Comparison of ENCODE assay signal across 16 cellular contexts in the genomic region with DNA sequence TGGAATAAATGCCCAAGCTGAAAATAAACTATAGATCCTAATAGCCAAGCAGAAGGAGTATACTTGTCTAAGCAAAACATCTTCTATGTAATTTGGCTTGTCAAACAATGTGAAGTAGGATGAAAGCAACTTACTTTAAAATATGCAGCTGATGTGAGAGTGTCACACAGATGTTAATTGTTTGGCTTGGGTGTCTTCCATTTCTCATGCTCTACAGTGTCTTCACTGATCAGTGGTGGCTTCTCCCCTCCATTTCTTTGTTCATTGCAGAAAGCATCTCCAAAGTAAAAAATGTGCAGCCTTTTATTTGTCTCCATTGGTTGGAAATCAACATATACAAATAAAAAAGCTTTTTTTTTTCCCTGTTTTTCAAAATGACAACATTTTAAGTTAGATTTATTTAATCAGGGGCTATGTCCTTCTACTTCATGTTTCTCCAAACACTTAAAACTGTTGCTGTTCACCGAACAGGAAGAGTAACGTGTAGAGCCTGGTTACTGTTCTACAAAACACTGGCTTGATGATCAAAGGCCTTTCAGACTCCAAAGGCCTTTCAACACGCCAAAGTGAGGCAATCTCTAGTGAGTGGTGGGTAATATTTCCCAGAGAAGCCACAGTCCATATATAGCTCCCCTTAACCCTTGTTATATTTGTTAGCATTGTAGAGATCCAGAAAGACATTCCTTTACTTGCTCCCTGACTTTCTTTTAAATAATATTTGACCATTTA. TPM values are rescaled to one million over a fixed set of nuclear protein-coding genes. Genes with fewer than 3 reads are reported as not detected.
DNase-seq lines count a peak whose midpoint lies in the region; ATAC-seq and TF ChIP-seq lines count a peak whose summit lies in the region.
"Not testable (repeated sequence)": the region's sequence is repeated elsewhere in the genome, so short reads cannot be mapped to it uniquely, and the experiment has no call there.
"Had no signal": no experiment of that assay in that cellular context is flagged by ENCODE, and none has a peak within 500 bp of the region (broad histone marks: within the 10 kb centered on the region; RNA-seq: fewer than 3 reads in every experiment).

No MANE protein-coding gene starts in this region.

- not testable (repeated sequence) for H3F3A ChIP-seq in Loucy (ENCODE audit: low read depth)

- peak; percentile 72 for DNase-seq in GF-D8 (lab: John Stamatoyannopoulos, UW)
- DNase-seq in SKM-1 treated with dmso at 0.1 percent for 144 hours (lab: John Stamatoyannopoulos, UW; ENCODE audit: unreplicated experiment): peak; percentile 42
- not testable (repeated sequence) for DNase-seq in activated naive CD4-positive, alpha-beta T cell treated with anti-CD3 and anti-CD28 coated beads for 36 hours; Right ventricle myocardium superior; memory B cell (ENCODE audit: low spot score in 2 of 2)

- H3K27me3 Mint-ChIP-seq in activated naive CD4-positive, alpha-beta T cell treated with anti-CD3 and anti-CD28 coated beads for 36 hours (ENCODE audit: low read depth); memory B cell: not testable (repeated sequence)

- peak overlapping the region; percentile 63 for H3K27ac Mint-ChIP-seq in activated naive CD4-positive, alpha-beta T cell treated with anti-CD3 and anti-CD28 coated beads for 36 hours
- peak overlapping the region; percentile 75 for H3K27ac Mint-ChIP-seq in memory B cell

- not testable (repeated sequence) for H4K20me1 ChIP-seq in Loucy (ENCODE audit: insufficient read depth, low read length, poor library complexity, severe bottlenecking)

- not testable (repeated sequence) for H3K9me2 ChIP-seq in Loucy (replicated peaks; ENCODE audit: low read depth, low read length)

- H3K36me3 ChIP-seq in Loucy (ENCODE audit: insufficient read depth, low read length): not testable (repeated sequence)

- TF ChIP-seq CTCF in Loucy (conservative IDR thresholded peaks at IDR 0.05; ENCODE audit: low read length): not testable (repeated sequence)

- H3K4me3 Mint-ChIP-seq in activated naive CD4-positive, alpha-beta T cell treated with anti-CD3 and anti-CD28 coated beads for 36 hours: peak overlapping the region; percentile 32
- H3K4me3 Mint-ChIP-seq in memory B cell: not testable (repeated sequence)

- not testable (repeated sequence) for H3K9me3 ChIP-seq in Loucy (ENCODE audit: insufficient read depth, low read depth, low read length)

- CTCF ChIA-PET in activated naive CD4-positive, alpha-beta T cell treated with anti-CD3 and anti-CD28 coated beads for 36 hours (lab: Charles Lee): not testable (repeated sequence)

- H3K4me1 ChIP-seq in Loucy (ENCODE audit: insufficient read depth, low read length, poor library complexity, severe bottlenecking): peaks cover 13% of the 10 kb centered on the region

- not testable (repeated sequence) for H3K9me3 Mint-ChIP-seq in activated naive CD4-positive, alpha-beta T cell treated with anti-CD3 and anti-CD28 coated beads for 36 hours; memory B cell

- not testable (repeated sequence) for H3K36me3 Mint-ChIP-seq in activated naive CD4-positive, alpha-beta T cell treated with anti-CD3 and anti-CD28 coated beads for 36 hours (ENCODE audit: low read depth); memory B cell

- peaks cover 48% of the 10 kb centered on the region for H3K4me1 Mint-ChIP-seq in activated naive CD4-positive, alpha-beta T cell treated with anti-CD3 and anti-CD28 coated beads for 36 hours (ENCODE audit: low read depth)
- H3K4me1 Mint-ChIP-seq in memory B cell: not testable (repeated sequence)

- H3K27me3 ChIP-seq in Loucy (ENCODE audit: insufficient read depth, low read length, poor library complexity, severe bottlenecking): not testable (repeated sequence)

- H2AFZ ChIP-seq in Loucy (ENCODE audit: low read length): not testable (repeated sequence)

- peak; percentile 21 for ATAC-seq in GM21723 (IDR thresholded peaks at IDR 0.05; ENCODE audit: unreplicated experiment)
- ATAC-seq in Right ventricle myocardium superior (ENCODE audit: poor library complexity): peak; percentile 93
- ATAC-seq in memory B cell (ENCODE audit: low read depth): not testable (repeated sequence)

- not testable (repeated sequence) for H3K9ac ChIP-seq in Loucy (ENCODE audit: low read depth, low read length, poor library complexity, severe bottlenecking)

- peak overlapping the region; percentile 42 for H3K4me3 ChIP-seq in Loucy (ENCODE audit: low read length, poor library complexity, severe bottlenecking)

- H3K79me2 ChIP-seq in Loucy (ENCODE audit: insufficient read depth, low read length): not testable (repeated sequence)

- intact Hi-C loops in activated naive CD4-positive, alpha-beta T cell treated with anti-CD3 and anti-CD28 coated beads for 36 hours (cut with micrococcal nuclease): loop anchor here (1.0 to 5.0 kb wide), 3 partner anchors 70 to 159 kb away; a partner anchor contains a TSS
- intact Hi-C loops in Right ventricle myocardium superior (cut with DNase I): not testable (repeated sequence)

- H3K4me2 ChIP-seq in Loucy (ENCODE audit: low read depth, low read length, poor library complexity, severe bottlenecking): peak overlapping the region; percentile 63

RNA-seq across cellular contexts. Expression of a gene that starts 49.2 kb away (rescaled TPM):
- total RNA-seq in activated naive CD4-positive, alpha-beta T cell treated with anti-CD3 and anti-CD28 coated beads for 36 hours: not detected
- not detected for total RNA-seq in Right ventricle myocardium superior
- total RNA-seq: activated CD4-positive, alpha-beta memory T cell treated with anti-CD3 and anti-CD28 coated beads for 36 hours; esophagus muscularis mucosa; gastroesophageal sphincter; kidney; natural killer cell treated with Interleukin-12 subunit alpha and Interleukin-12 subunit beta and Interleukin-15 and Interleukin-18, amount 100 ng/mL, for 72 hours; PC-9; SJCRH30; T-helper 2 cell treated with Interferon-gamma antibody and Interleukin-4, amounts not matched to agents 100 ng/mL and 5 ng/mL, for 36 hours; thoracic aorta had no signal
